1 cellular context compared by ENCODE assay signal in genomic region chr16:29995911-29996772, GRCh38.
TF ChIP-seq lines count a peak whose summit lies in the region.

Gene INO80E, plus strand, starts transcription at chr16:29996241. Its CDS starts 70 bp downstream, at chr16:29996311.

TF ChIP-seq in K562, 482 proteins besides CTCF, POLR2A, EP300 and RAD21 (continued from another document):
- no peak for TF ChIP-seq ZC3H11A (IDR thresholded peaks at IDR 0.05; ENCODE audit: low read depth, low read length)
